Comparison of ENCODE assay signal across 32 cellular contexts in genomic region chr12:129540954-129541353, GRCh38.
DNase-seq lines count a peak whose midpoint lies in the region; ATAC-seq and TF ChIP-seq lines count a peak whose summit lies in the region.
"Had no signal": no experiment of that assay in that cellular context is flagged by ENCODE, and none has a peak within 500 bp of the region (broad histone marks: within the 10 kb centered on the region; RNA-seq: fewer than 3 reads in every experiment).

No MANE protein-coding gene starts in this region.

- no peak for TF ChIP-seq CTCF in H9 (conservative IDR thresholded peaks at IDR 0.05)
- TF ChIP-seq CTCF in left lung (IDR thresholded peaks at IDR 0.05): no peak
- TF ChIP-seq CTCF in mucosa of descending colon (IDR thresholded peaks at IDR 0.05): no peak

- no peak overlapping the region for H2AK5ac ChIP-seq in H9 (ENCODE audit: insufficient read length, low read length)

- no peak overlapping the region for H3K14ac ChIP-seq in H9 (ENCODE audit: insufficient read depth, low read length)

- no peak overlapping the region for H4K8ac ChIP-seq in H9 (replicated peaks; ENCODE audit: insufficient read length, low read depth, low read length)

- no peak overlapping the region for H3K4me3 ChIP-seq in left lung
- no peak overlapping the region for H3K4me3 ChIP-seq in mucosa of descending colon
- H3K4me3 ChIP-seq: A549; BLaER1; BLaER1 treated with 17β-estradiol and CSF1 and Interleukin-3, amounts not matched to agents 10 nM and 100 nM had no signal

- H3K4me1 Mint-ChIP-seq in H9: peaks cover 5 to 9% of the 10 kb centered on the region in 2 experiments; a peak in 3 of 4 replicates
- H3K4me1 Mint-ChIP-seq: B cell; CD14-positive monocyte; CD4-positive, alpha-beta memory T cell; CD4-positive, CD25-positive, alpha-beta regulatory T cell; CD8-positive, alpha-beta memory T cell had no signal

- no peak overlapping the region for H2BK15ac ChIP-seq in H9 (ENCODE audit: low read depth, low read length)

- H3K23me2 ChIP-seq in H9 (ENCODE audit: insufficient read length, low read depth, low read length, poor library complexity, severe bottlenecking): no peaks in the 10 kb centered on the region

- no peak overlapping the region for H4K5ac ChIP-seq in H9 (ENCODE audit: insufficient read length, low read depth, low read length)

- no peak overlapping the region for H4K91ac ChIP-seq in H9 (ENCODE audit: insufficient read length, low read depth, low read length)

- no peak overlapping the region for H2BK20ac ChIP-seq in H9 (ENCODE audit: low read depth, low read length, poor library complexity, severe bottlenecking)

- no peaks in the 10 kb centered on the region; a peak in 2 of 7 replicates for H3K36me3 Mint-ChIP-seq in H9 (ENCODE audit: insufficient read depth in 1 of 3, low read depth in 3 of 3)
- H3K36me3 Mint-ChIP-seq: CD14-positive monocyte; CD4-positive, alpha-beta memory T cell; CD4-positive, CD25-positive, alpha-beta regulatory T cell; CD8-positive, alpha-beta memory T cell; CD8-positive, alpha-beta T cell had no signal

- H3K18ac ChIP-seq in H9 (ENCODE audit: insufficient read length, low read depth, low read length): no peak overlapping the region

- H3K4me2 ChIP-seq in H9 (ENCODE audit: insufficient read depth, insufficient read length, low read length): no peak overlapping the region
- H3K4me2 ChIP-seq: A549; BLaER1; BLaER1 treated with 17β-estradiol and CSF1 and Interleukin-3, amounts not matched to agents 10 nM and 100 nM had no signal

- H3K23ac ChIP-seq in H9 (ENCODE audit: insufficient read length, low read depth, low read length): no peak overlapping the region

- no peak overlapping the region for H3K9ac ChIP-seq in H9 (ENCODE audit: extremely low read depth, insufficient read length, low read length)
- H3K9ac ChIP-seq: BLaER1; BLaER1 treated with 17β-estradiol and CSF1 and Interleukin-3, amounts not matched to agents 10 nM and 100 nM had no signal

- H3K9me3 Mint-ChIP-seq in H9: no peaks in the 10 kb centered on the region; a peak in 1 of 5 replicates
- H3K9me3 Mint-ChIP-seq: CD8-positive, alpha-beta T cell had no signal

- no peak overlapping the region; a peak in 1 of 7 replicates for H3K27ac Mint-ChIP-seq in H9
- H3K27ac Mint-ChIP-seq: B cell; CD4-positive, alpha-beta memory T cell; CD4-positive, alpha-beta T cell; CD4-positive, CD25-positive, alpha-beta regulatory T cell; CD8-positive, alpha-beta memory T cell; CD8-positive, alpha-beta T cell had no signal

- H3K27me3 ChIP-seq in H9 (ENCODE audit: insufficient read depth, low read length): no peaks in the 10 kb centered on the region
- no peaks in the 10 kb centered on the region for H3K27me3 ChIP-seq in left lung
- H3K27me3 ChIP-seq: BE2C; BLaER1; BLaER1 treated with 17β-estradiol and CSF1 and Interleukin-3, amounts not matched to agents 10 nM and 100 nM had no signal

- intact Hi-C loops in left colon (cut with DNase I, micrococcal nuclease) (no loop called here), left lung (cut with DNase I) (no loop called here), mucosa of descending colon (cut with DNase I, micrococcal nuclease) (no loop called here)

- no CpG with 5 or more reads among the region's 5 CpGs for WGBS in H9 (ENCODE audit: extremely low coverage, insufficient read length, low lambda C conversion rate)

- no peak overlapping the region for H3K4ac ChIP-seq in H9 (ENCODE audit: low read depth, low read length)

- H3K56ac ChIP-seq in H9 (ENCODE audit: insufficient read length, low read depth, low read length): peak overlapping the region; percentile 34

- H3T11ph ChIP-seq in H9 (ENCODE audit: low read length): no peak overlapping the region

- no peak overlapping the region for H3K4me3 Mint-ChIP-seq in H9
- H3K4me3 Mint-ChIP-seq: B cell; CD14-positive monocyte; CD4-positive, alpha-beta memory T cell; CD4-positive, alpha-beta T cell; CD4-positive, CD25-positive, alpha-beta regulatory T cell; CD8-positive, alpha-beta memory T cell; CD8-positive, alpha-beta T cell had no signal

- H2BK12ac ChIP-seq in H9 (ENCODE audit: insufficient read length, low read depth, low read length): no peak overlapping the region

- H2BK5ac ChIP-seq in H9 (ENCODE audit: insufficient read length, low read length): no peak overlapping the region

- no peak overlapping the region for H2AFZ ChIP-seq in H9 (ENCODE audit: low read length)

- no peaks in the 10 kb centered on the region for H3K79me2 ChIP-seq in H9 (ENCODE audit: insufficient read depth, low read length)

- H3K9me3 ChIP-seq in H9 (ENCODE audit: control insufficient read depth, low read depth, low read length) (no peaks in the 10 kb centered on the region), left lung (no peaks in the 10 kb centered on the region), mucosa of descending colon (no peaks in the 10 kb centered on the region)
- H3K9me3 ChIP-seq: BE2C, BLaER1, Caco-2 had no signal

- H4K20me1 ChIP-seq in H9 (ENCODE audit: control insufficient read depth, insufficient read depth, insufficient read length): no peaks in the 10 kb centered on the region
- H4K20me1 ChIP-seq: BLaER1; BLaER1 treated with 17β-estradiol and CSF1 and Interleukin-3, amounts not matched to agents 10 nM and 100 nM had no signal

- H3K4me1 ChIP-seq in H9 (ENCODE audit: insufficient read depth, low read length) (no peaks in the 10 kb centered on the region), left lung (no peaks in the 10 kb centered on the region), mucosa of descending colon (ENCODE audit: low read depth) (peaks cover 3% of the 10 kb centered on the region)
- H3K4me1 ChIP-seq: A549, BE2C, BLaER1, Caco-2 had no signal

- ATAC-seq in left colon (peak; percentile 73), left lung (peak; percentile 30), mucosa of descending colon (peak; percentile 70), HG02852 (IDR thresholded peaks at IDR 0.05; ENCODE audit: unreplicated experiment) (no peak)
- ATAC-seq: A549; CD8-positive, alpha-beta T cell had no signal

- H3K36me3 ChIP-seq in left lung: no peaks in the 10 kb centered on the region
- no peaks in the 10 kb centered on the region for H3K36me3 ChIP-seq in mucosa of descending colon (ENCODE audit: low read depth)
- H3K36me3 ChIP-seq: BE2C; BLaER1; BLaER1 treated with 17β-estradiol and CSF1 and Interleukin-3, amounts not matched to agents 10 nM and 100 nM had no signal

- H3K27ac ChIP-seq in H9 (ENCODE audit: insufficient read length, low read depth, low read length): no peak overlapping the region
- H3K27ac ChIP-seq in left lung: no peak overlapping the region
- H3K27ac ChIP-seq: 22Rv1; A549; BLaER1; BLaER1 treated with 17β-estradiol and CSF1 and Interleukin-3, amounts not matched to agents 10 nM and 100 nM; C4-2B had no signal

- no peaks in the 10 kb centered on the region for H3K79me1 ChIP-seq in H9 (ENCODE audit: insufficient read depth, low read depth, low read length, poor library complexity, severe bottlenecking)

- DNase-seq in H9 (no peak), left colon (no peak), left lung (no peak), mucosa of descending colon (no peak), 8988T (no peak), OCI-M2 (lab: John Stamatoyannopoulos, UW; ENCODE audit: unreplicated experiment) (no peak)
- DNase-seq in activated CD4-positive, CD25-positive, alpha-beta regulatory T cell (lab: John Stamatoyannopoulos, UW): no peak
- DNase-seq: ACHN; AML-193; BE2C; C1 segment of cervical spinal cord; Caco-2; Calu3; CD4-positive, alpha-beta memory T cell; CD4-positive, alpha-beta T cell; CD4-positive, CD25-positive, alpha-beta regulatory T cell; CD8-positive, alpha-beta memory T cell; CD8-positive, alpha-beta T cell; COR-L47; DMS 273 treated with DMSO at 0.1 percent for 48 hours; DMS79; DMS79 treated with DMSO at 0.1 percent for 48 hours; DND-41; EL had no signal

- no peaks in the 10 kb centered on the region for H3K27me3 Mint-ChIP-seq in H9 (ENCODE audit: low read depth)
- H3K27me3 Mint-ChIP-seq: B cell; CD4-positive, alpha-beta memory T cell; CD4-positive, alpha-beta T cell; CD4-positive, CD25-positive, alpha-beta regulatory T cell; CD8-positive, alpha-beta memory T cell had no signal

- H2BK120ac ChIP-seq in H9 (ENCODE audit: low read depth, low read length, poor library complexity, severe bottlenecking): peak overlapping the region; percentile 61
